ENCODE assay signal across 8 cellular contexts in the genomic region with DNA sequence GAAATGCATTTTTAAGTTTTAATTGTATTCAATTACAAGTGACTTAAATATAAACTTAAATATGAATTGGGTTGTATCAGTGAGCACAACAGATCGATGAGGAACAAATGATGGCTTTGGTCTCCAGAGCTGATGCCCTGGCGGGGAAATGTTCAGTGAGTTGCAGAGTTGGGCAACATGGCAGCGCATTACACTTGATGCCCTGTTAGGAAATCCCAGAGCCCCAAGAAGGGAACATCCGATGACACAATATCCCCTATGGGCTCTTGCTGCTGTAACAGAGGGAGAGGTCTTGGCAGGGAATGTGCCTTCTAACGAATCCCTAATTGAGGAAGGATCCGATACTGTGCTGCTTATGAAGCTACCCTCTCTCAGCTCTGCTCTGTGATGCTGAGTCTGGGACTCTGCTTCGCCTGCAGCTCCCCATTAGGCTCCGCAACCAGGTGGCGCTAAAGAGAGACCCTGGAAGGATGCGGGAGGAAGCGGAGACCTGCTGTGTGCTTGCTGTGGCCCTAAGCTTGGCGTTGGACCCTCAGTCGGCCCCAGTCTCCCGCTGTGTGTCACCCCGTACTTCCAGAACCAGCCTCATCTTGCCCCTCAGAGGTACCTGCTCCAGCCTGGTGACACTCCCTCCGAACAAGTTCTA. TPM values are rescaled to one million over a fixed set of nuclear protein-coding genes. Genes with fewer than 3 reads are reported as not detected.
A peak's percentile ranks its signal among the peaks of the same experiment; 100 is the strongest.
DNase-seq lines count a peak whose midpoint lies in the region; ATAC-seq lines count a peak whose summit lies in the region.

No MANE protein-coding gene starts in this region.

- ATAC-seq in HG03108 (IDR thresholded peaks at IDR 0.05; ENCODE audit: unreplicated experiment) (peak; percentile 69), left ventricle myocardium superior (peak; percentile 64), GM19328 (IDR thresholded peaks at IDR 0.05; ENCODE audit: unreplicated experiment) (no peak)

- intact Hi-C loops in left ventricle myocardium superior (cut with micrococcal nuclease): loop anchor here (10.0 kb wide), 1 partner anchor 502 kb away; a partner anchor contains a TSS

- peak; percentile 51 for DNase-seq in GM03348 (ENCODE audit: low spot score)
- peak; percentile 56 for DNase-seq in RKO (ENCODE audit: low spot score)
- DNase-seq in activated gamma-delta T cell treated with anti-CD3 and anti-CD28 coated beads, Interleukin-2, amount 50 U/mL, for 16 hours (ENCODE audit: low read depth): peak; percentile 17
- peak; percentile 57 for DNase-seq in left ventricle myocardium superior
- DNase-seq in stimulated activated CD4-positive, alpha-beta T cell treated with anti-CD3 and anti-CD28 coated beads, Interleukin-12 subunit alpha, Interleukin-12 subunit beta, amount 100 ng/mL, for 24 hours (ENCODE audit: low read depth in 2 of 2): peak; percentile 9 to 43
- DNase-seq in KG1 (lab: John Stamatoyannopoulos, UW): no peak

RNA-seq across cellular contexts. Expression of a gene that starts 38.9 kb away (rescaled TPM):
- 1,321 TPM for total RNA-seq in left ventricle myocardium superior
